1 cellular context compared by ENCODE assay signal in genomic region chr2:35651688-35652323, GRCh38.
TF ChIP-seq lines count a peak whose summit lies in the region.

No MANE protein-coding gene starts in this region.

TF ChIP-seq in H1, 55 proteins besides CTCF, POLR2A, EP300 and RAD21 (continued from another document):
- no peak for TF ChIP-seq CHD7 (IDR thresholded peaks at IDR 0.05; ENCODE audit: insufficient replicate concordance, low read length)
- no peak for TF ChIP-seq ZNF274 (IDR thresholded peaks at IDR 0.05; ENCODE audit: borderline replicate concordance, extremely low read depth, low read length)
- TF ChIP-seq KDM4A (IDR thresholded peaks at IDR 0.05; ENCODE audit: low read depth, low read length, severe bottlenecking), result no peak
- TF ChIP-seq GTF2F1 (IDR thresholded peaks at IDR 0.05; ENCODE audit: borderline replicate concordance, low read depth, low read length), result no peak
- no peak for TF ChIP-seq MAFK (IDR thresholded peaks at IDR 0.05; ENCODE audit: low read depth, low read length)
- no peak for TF ChIP-seq TAF1 (IDR thresholded peaks at IDR 0.05; ENCODE audit: low read depth, low read length)
- TF ChIP-seq CBX5 (IDR thresholded peaks at IDR 0.05; ENCODE audit: low read depth, low read length), result no peak
- TF ChIP-seq RBBP5 (IDR thresholded peaks at IDR 0.05; ENCODE audit: borderline replicate concordance, low read depth, low read length), result no peak
- TF ChIP-seq TAF7 (optimal IDR thresholded peaks at IDR 0.05; ENCODE audit: borderline replicate concordance, low read depth, low read length), result no peak
- TF ChIP-seq SP2 (IDR thresholded peaks at IDR 0.05; ENCODE audit: low read length), result no peak
- no peak for TF ChIP-seq CTBP2 (IDR thresholded peaks at IDR 0.05; ENCODE audit: borderline replicate concordance, insufficient read depth, insufficient read length, low read length)
- TF ChIP-seq RFX5 (IDR thresholded peaks at IDR 0.05; ENCODE audit: borderline replicate concordance, low read depth, low read length), result no peak
- no peak for TF ChIP-seq EZH2 (IDR thresholded peaks at IDR 0.05; ENCODE audit: low read depth, low read length, severe bottlenecking)
- no peak for TF ChIP-seq KDM1A (IDR thresholded peaks at IDR 0.05; ENCODE audit: borderline replicate concordance, low read length)
- TF ChIP-seq KDM5A (IDR thresholded peaks at IDR 0.05; ENCODE audit: low read length), result no peak
